Comparison of ENCODE assay signal across 19 cellular contexts in the genomic region with DNA sequence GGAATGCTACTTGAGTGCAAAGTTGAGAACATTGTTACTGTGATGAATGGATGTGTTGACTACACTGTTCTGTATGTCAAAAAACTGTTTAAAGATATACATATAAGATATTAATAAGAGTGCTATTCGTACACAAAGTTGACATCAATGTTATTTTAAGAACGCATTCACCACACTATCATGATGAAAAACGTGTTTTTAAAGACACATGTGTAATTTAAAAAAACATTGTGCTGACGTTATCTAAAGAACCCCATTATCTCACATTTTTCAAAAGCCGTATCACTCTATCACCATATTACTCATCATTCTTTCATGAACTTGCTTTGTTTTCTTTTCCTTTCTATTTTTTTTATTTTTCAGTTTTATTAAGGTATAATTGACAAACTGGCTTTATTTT.
"Had no signal": no experiment of that assay in that cellular context is flagged by ENCODE, and none has a peak within 500 bp of the region (broad histone marks: within the 10 kb centered on the region; RNA-seq: fewer than 3 reads in every experiment).

No MANE protein-coding gene starts in this region.

- H3K4me3 Mint-ChIP-seq: activated CD8-positive, alpha-beta memory T cell treated with anti-CD3 and anti-CD28 coated beads, Interleukin-2, amount 10 ng/mL, durations not matched to agents 7 days and 5 days; activated T-cell treated with anti-CD3 and anti-CD28 coated beads, Interleukin-2, amount 50 U/mL, for 24 hours; neural crest cell; stimulated activated naive CD8-positive, alpha-beta T cell treated with anti-CD3 and anti-CD28 coated beads, Interleukin-15, amount 100 ng/mL, for 72 hours; T-helper 2 cell treated with Interferon-gamma antibody and Interleukin-4, amounts not matched to agents 5 μg/mL and 100 μg/mL, for 36 hours had no signal

- H3K9me3 Mint-ChIP-seq: neural crest cell; stimulated activated naive CD8-positive, alpha-beta T cell treated with anti-CD3 and anti-CD28 coated beads, Interleukin-15, amount 100 ng/mL, for 72 hours had no signal

- H3K27ac ChIP-seq: epithelial cell of prostate, heart left ventricle, left ventricle myocardium inferior, pancreas, testis, upper lobe of right lung had no signal

- H3K4me1 ChIP-seq: heart left ventricle, left ventricle myocardium inferior, pancreas, testis, upper lobe of right lung had no signal

- H3K27ac Mint-ChIP-seq: activated CD8-positive, alpha-beta memory T cell treated with anti-CD3 and anti-CD28 coated beads, Interleukin-2, amount 10 ng/mL, durations not matched to agents 7 days and 5 days; activated naive CD4-positive, alpha-beta T cell treated with anti-CD3 and anti-CD28 coated beads, Interleukin-2, amount 50 U/mL, for 72 hours; activated T-cell treated with anti-CD3 and anti-CD28 coated beads, Interleukin-2, amount 50 U/mL, for 24 hours; stimulated activated naive CD8-positive, alpha-beta T cell treated with anti-CD3 and anti-CD28 coated beads, Interleukin-15, amount 100 ng/mL, for 72 hours; T-helper 2 cell treated with Interferon-gamma antibody and Interleukin-4, amounts not matched to agents 5 μg/mL and 100 μg/mL, for 36 hours had no signal

- H3K27me3 ChIP-seq: heart left ventricle, pancreas, testis, upper lobe of right lung had no signal

- H3K36me3 Mint-ChIP-seq: activated CD8-positive, alpha-beta memory T cell treated with anti-CD3 and anti-CD28 coated beads, Interleukin-2, amount 10 ng/mL, durations not matched to agents 7 days and 5 days; activated naive CD4-positive, alpha-beta T cell treated with anti-CD3 and anti-CD28 coated beads, Interleukin-2, amount 50 U/mL, for 72 hours had no signal

- H3K36me3 ChIP-seq: heart left ventricle, left ventricle myocardium inferior, pancreas, upper lobe of right lung had no signal

- H3K4me1 Mint-ChIP-seq: activated CD8-positive, alpha-beta memory T cell treated with anti-CD3 and anti-CD28 coated beads, Interleukin-2, amount 10 ng/mL, durations not matched to agents 7 days and 5 days; neural crest cell; stimulated activated naive CD8-positive, alpha-beta T cell treated with anti-CD3 and anti-CD28 coated beads, Interleukin-15, amount 100 ng/mL, for 72 hours had no signal

- H3K27me3 Mint-ChIP-seq: activated CD8-positive, alpha-beta memory T cell treated with anti-CD3 and anti-CD28 coated beads, Interleukin-2, amount 10 ng/mL, durations not matched to agents 7 days and 5 days; activated T-cell treated with anti-CD3 and anti-CD28 coated beads, Interleukin-2, amount 50 U/mL, for 24 hours; stimulated activated naive CD8-positive, alpha-beta T cell treated with anti-CD3 and anti-CD28 coated beads, Interleukin-15, amount 100 ng/mL, for 72 hours had no signal

- H3K9me3 ChIP-seq: pancreas, testis, upper lobe of right lung had no signal

- DNase-seq: activated CD4-positive, alpha-beta T cell treated with anti-CD3 and anti-CD28 coated beads, Interleukin-2, amount 50 U/mL, for 48 hours; activated CD4-positive, CD25-positive, alpha-beta regulatory T cell treated with anti-CD3 and anti-CD28 coated beads, Interleukin-2, amount 50 U/mL, for 72 hours; activated CD8-positive, alpha-beta memory T cell treated with anti-CD3 and anti-CD28 coated beads, Interleukin-2, amount 10 ng/mL, durations not matched to agents 7 days and 5 days; activated effector memory CD4-positive, alpha-beta T cell treated with anti-CD3 and anti-CD28 coated beads, Interleukin-2, amount 50 U/mL, for 16 hours; activated T-cell treated with anti-CD3 and anti-CD28 coated beads, Interleukin-2, amount 50 U/mL, for 24 hours; amygdala; heart left ventricle; left ventricle myocardium inferior; mesendoderm; pancreas; stimulated activated CD4-positive, alpha-beta T cell treated with anti-CD3 and anti-CD28 coated beads, Interleukin-4, amount 100 ng/mL, for 4 hours; stimulated activated naive CD8-positive, alpha-beta T cell treated with anti-CD3 and anti-CD28 coated beads, Interleukin-15, amount 100 ng/mL, for 72 hours; SW 1271; testis; upper lobe of right lung had no signal

- H3K4me3 ChIP-seq: heart left ventricle, left ventricle myocardium inferior, pancreas, testis, upper lobe of right lung had no signal
